ENCODE assay signal across 14 cellular contexts in genomic region chr10:1360011-1360580, GRCh38.
DNase-seq lines count a peak whose midpoint lies in the region; ATAC-seq and TF ChIP-seq lines count a peak whose summit lies in the region.
"Had no signal": no experiment of that assay in that cellular context is flagged by ENCODE, and none has a peak within 500 bp of the region (broad histone marks: within the 10 kb centered on the region; RNA-seq: fewer than 3 reads in every experiment).

No MANE protein-coding gene starts in this region.

- H3K4me3 Mint-ChIP-seq in glutamatergic neuron (ENCODE audit: unreplicated experiment), result no peak overlapping the region
- H3K4me3 Mint-ChIP-seq: natural killer cell; stimulated activated naive CD8-positive, alpha-beta T cell treated with anti-CD3 and anti-CD28 coated beads, Interleukin-15, Interleukin-2, amounts not matched to agents 100 ng/mL and 50 ng/mL, for 24 hours had no signal

- H3K4me3 ChIP-seq in NB4 (ENCODE audit: low read depth, low read length), result no peak overlapping the region
- H3K4me3 ChIP-seq: GM23248 had no signal

- TF ChIP-seq POLR2A in NB4 (IDR thresholded peaks at IDR 0.05; ENCODE audit: extremely low read depth, insufficient read length), result no peak

- H3K27me3 Mint-ChIP-seq in glutamatergic neuron (ENCODE audit: unreplicated experiment), result peaks cover 4% of the 10 kb centered on the region

- ATAC-seq in HG03025 (IDR thresholded peaks at IDR 0.05; ENCODE audit: low FRiP score, unreplicated experiment), result no peak
- ATAC-seq in HG02759 (IDR thresholded peaks at IDR 0.05; ENCODE audit: unreplicated experiment), result no peak

- DNase-seq in activated CD4-positive, alpha-beta T cell treated with anti-CD3 and anti-CD28 coated beads for 48 hours, result peak; percentile 33
- DNase-seq in activated CD4-positive, alpha-beta T cell treated with anti-CD3 and anti-CD28 coated beads for 1 hour, result no peak
- DNase-seq in NB4 (ENCODE audit: low read depth), result no peak
- DNase-seq in glutamatergic neuron, result peak; percentile 46
- DNase-seq in retina, result peak; percentile 31
- DNase-seq in T-helper 1 cell, result no peak
- DNase-seq: activated CD4-positive, CD25-positive, alpha-beta regulatory T cell; GM23248; natural killer cell; SIG-M5 had no signal

- peaks cover 10% of the 10 kb centered on the region for H3K4me1 Mint-ChIP-seq in glutamatergic neuron (ENCODE audit: low read depth, unreplicated experiment)
- H3K4me1 Mint-ChIP-seq: natural killer cell had no signal

- H3K36me3 Mint-ChIP-seq in glutamatergic neuron (ENCODE audit: unreplicated experiment), result peaks cover 5% of the 10 kb centered on the region
- H3K36me3 Mint-ChIP-seq: natural killer cell had no signal

- H3K27ac Mint-ChIP-seq in glutamatergic neuron (ENCODE audit: unreplicated experiment), result no peak overlapping the region
- H3K27ac Mint-ChIP-seq: activated T-helper 2 cell treated with anti-CD3 and anti-CD28 coated beads, Interferon-gamma antibody, Interleukin-2, Interleukin-4, amounts not matched to agents 10 μg/mL and 5 μg/mL and 100 μg/mL, durations not matched to agents 14 hours and 24 hours and 36 hours; natural killer cell; stimulated activated naive CD8-positive, alpha-beta T cell treated with anti-CD3 and anti-CD28 coated beads, Interleukin-15, Interleukin-2, amounts not matched to agents 100 ng/mL and 50 ng/mL, for 24 hours had no signal

- H3K9me3 Mint-ChIP-seq in glutamatergic neuron (ENCODE audit: unreplicated experiment), result peaks cover 4% of the 10 kb centered on the region
- H3K9me3 Mint-ChIP-seq: activated T-helper 2 cell treated with anti-CD3 and anti-CD28 coated beads, Interferon-gamma antibody, Interleukin-2, Interleukin-4, amounts not matched to agents 10 μg/mL and 5 μg/mL and 100 μg/mL, durations not matched to agents 14 hours and 24 hours and 36 hours; natural killer cell; stimulated activated naive CD8-positive, alpha-beta T cell treated with anti-CD3 and anti-CD28 coated beads, Interleukin-15, Interleukin-2, amounts not matched to agents 100 ng/mL and 50 ng/mL, for 24 hours had no signal

- TF ChIP-seq CTCF in NB4 (IDR thresholded peaks at IDR 0.05; ENCODE audit: low read depth, low read length) (peak; percentile 13), glutamatergic neuron (IDR thresholded peaks at IDR 0.05; ENCODE audit: partially characterized antibody, unreplicated experiment) (peak; percentile 59)

Comparison
In these comparisons a context has a peak if more than half of its experiments do, and no peak if none do; other contexts are left out.
1. DNase-seq: peak in activated CD4-positive, alpha-beta T cell treated with anti-CD3 and anti-CD28 coated beads for 48 hours (single experiment), glutamatergic neuron (single experiment) and retina (single experiment); none in activated CD4-positive, alpha-beta T cell treated with anti-CD3 and anti-CD28 coated beads for 1 hour (single experiment), NB4 (single experiment) and T-helper 1 cell (0 of 5).